Comparison of ENCODE assay signal across 29 cellular contexts in genomic region chr20:21715193-21715881, GRCh38. TPM values are rescaled to one million over a fixed set of nuclear protein-coding genes. Genes with fewer than 3 reads are reported as not detected.
"Had no signal": no experiment of that assay in that cellular context is flagged by ENCODE, and none has a peak within 500 bp of the region (broad histone marks: within the 10 kb centered on the region; RNA-seq: fewer than 3 reads in every experiment).

No MANE protein-coding gene starts in this region.

- H3K36me3 ChIP-seq: Peyer's patch, SJCRH30 had no signal

- H3K27ac Mint-ChIP-seq: activated CD8-positive, alpha-beta memory T cell treated with anti-CD3 and anti-CD28 coated beads, Interleukin-2, amount 10 ng/mL, durations not matched to agents 7 days and 5 days; activated naive CD4-positive, alpha-beta T cell treated with anti-CD3 and anti-CD28 coated beads, Interleukin-2, amount 50 U/mL, for 72 hours; activated naive CD8-positive, alpha-beta T cell treated with anti-CD3 and anti-CD28 coated beads, Interleukin-2, amount 50 U/mL, for 24 hours; activated T-cell treated with anti-CD3 and anti-CD28 coated beads, Interleukin-2, amount 50 U/mL, for 24 hours; brain had no signal

- H3K4me3 ChIP-seq: Peyer's patch, SJCRH30 had no signal

- H3K4me1 Mint-ChIP-seq: activated CD8-positive, alpha-beta memory T cell treated with anti-CD3 and anti-CD28 coated beads, Interleukin-2, amount 10 ng/mL, durations not matched to agents 7 days and 5 days; activated naive CD8-positive, alpha-beta T cell treated with anti-CD3 and anti-CD28 coated beads, Interleukin-2, amount 50 U/mL, for 24 hours; brain had no signal

- DNase-seq: activated CD4-positive, alpha-beta T cell treated with anti-CD3 and anti-CD28 coated beads for 48 hours; activated CD4-positive, alpha-beta T cell treated with anti-CD3 and anti-CD28 coated beads, Interleukin-2, amount 50 U/mL, for 48 hours; activated CD4-positive, CD25-positive, alpha-beta regulatory T cell treated with anti-CD3 and anti-CD28 coated beads, Interleukin-2, amount 50 U/mL, for 72 hours; activated CD8-positive, alpha-beta memory T cell treated with anti-CD3 and anti-CD28 coated beads, Interleukin-2, amount 10 ng/mL, durations not matched to agents 7 days and 5 days; activated effector memory CD4-positive, alpha-beta T cell treated with Interleukin-2 at 50 U/mL for 16 hours; activated naive CD4-positive, alpha-beta T cell treated with Interleukin-2 at 50 U/mL for 16 hours; activated naive CD8-positive, alpha-beta T cell treated with anti-CD3 and anti-CD28 coated beads, Interleukin-2, amount 50 U/mL, for 24 hours; activated T-cell treated with anti-CD3 and anti-CD28 coated beads, Interleukin-2, amount 50 U/mL, for 24 hours; amniotic stem cell; KG1; NCI-H1048; NCI-H146; NCI-H187 treated with DMSO at 0.1 percent for 48 hours; NCI-H345; NCI-H510A; NCI-H69; NK-92 treated with Interleukin-12 subunit alpha and Interleukin-12 subunit beta, amount 100 ng/mL, for 24 hours; Peyer's patch; Right ventricle myocardium superior; SJCRH30; SK-N-SH had no signal

- H3K4me3 Mint-ChIP-seq: activated CD8-positive, alpha-beta memory T cell treated with anti-CD3 and anti-CD28 coated beads, Interleukin-2, amount 10 ng/mL, durations not matched to agents 7 days and 5 days; activated naive CD8-positive, alpha-beta T cell treated with anti-CD3 and anti-CD28 coated beads, Interleukin-2, amount 50 U/mL, for 24 hours; activated T-cell treated with anti-CD3 and anti-CD28 coated beads, Interleukin-2, amount 50 U/mL, for 24 hours; activated T-helper 1 cell treated with anti-CD3 and anti-CD28 coated beads, Interleukin-12 subunit alpha, Interleukin-12 subunit beta, Interleukin-2, Interleukin-4 antibody, amounts not matched to agents 30 ng/mL and 10 ng/mL and 1 ng/mL, durations not matched to agents 14 hours and 24 hours and 36 hours; brain had no signal

- H3K4me2 ChIP-seq: SK-N-SH had no signal

- H3K9ac ChIP-seq: SK-N-SH had no signal

- H3K4me1 ChIP-seq: Peyer's patch, SJCRH30 had no signal

- ATAC-seq: activated CD8-positive, alpha-beta memory T cell treated with anti-CD3 and anti-CD28 coated beads, Interleukin-2, amount 10 ng/mL, durations not matched to agents 7 days and 5 days; activated naive CD4-positive, alpha-beta T cell treated with anti-CD3 and anti-CD28 coated beads, Interleukin-2, amount 50 U/mL, for 72 hours; activated naive CD8-positive, alpha-beta T cell treated with anti-CD3 and anti-CD28 coated beads, Interleukin-2, amount 50 U/mL, for 24 hours had no signal

- H3K9me3 ChIP-seq: Peyer's patch, SJCRH30, SK-N-SH had no signal

- H3K36me3 Mint-ChIP-seq: activated CD8-positive, alpha-beta memory T cell treated with anti-CD3 and anti-CD28 coated beads, Interleukin-2, amount 10 ng/mL, durations not matched to agents 7 days and 5 days; brain had no signal

- H3K9me3 Mint-ChIP-seq: activated naive CD4-positive, alpha-beta T cell treated with anti-CD3 and anti-CD28 coated beads, Interleukin-2, amount 50 U/mL, for 72 hours; activated naive CD8-positive, alpha-beta T cell treated with anti-CD3 and anti-CD28 coated beads, Interleukin-2, amount 50 U/mL, for 24 hours; activated T-cell treated with anti-CD3 and anti-CD28 coated beads, Interleukin-2, amount 50 U/mL, for 24 hours; activated T-helper 1 cell treated with anti-CD3 and anti-CD28 coated beads, Interleukin-12 subunit alpha, Interleukin-12 subunit beta, Interleukin-2, Interleukin-4 antibody, amounts not matched to agents 30 ng/mL and 10 ng/mL and 1 ng/mL, durations not matched to agents 14 hours and 24 hours and 36 hours had no signal

- H3K27ac ChIP-seq: Peyer's patch, RWPE1, SJCRH30 had no signal

RNA-seq across cellular contexts. Expression of gene PAX1, which starts 9.9 kb away (rescaled TPM):
- total RNA-seq: activated CD8-positive, alpha-beta memory T cell treated with anti-CD3 and anti-CD28 coated beads, Interleukin-2, amount 10 ng/mL, durations not matched to agents 7 days and 5 days; activated naive CD4-positive, alpha-beta T cell treated with anti-CD3 and anti-CD28 coated beads, Interleukin-2, amount 50 U/mL, for 72 hours; activated T-helper 1 cell treated with anti-CD3 and anti-CD28 coated beads, Interleukin-12 subunit alpha, Interleukin-12 subunit beta, Interleukin-2, Interleukin-4 antibody, amounts not matched to agents 30 ng/mL and 10 ng/mL and 1 ng/mL, durations not matched to agents 14 hours and 24 hours and 36 hours; astrocyte; LHCN-M2; M059J; Peyer's patch; Right ventricle myocardium superior; SJCRH30; T-helper 1 cell treated with Interleukin-12 subunit alpha and Interleukin-12 subunit beta and Interleukin-4 antibody, amounts not matched to agents 30 ng/mL and 1 ng/mL, for 36 hours had no signal
- polyA plus RNA-seq: SK-N-SH had no signal
